In the genomic region with DNA sequence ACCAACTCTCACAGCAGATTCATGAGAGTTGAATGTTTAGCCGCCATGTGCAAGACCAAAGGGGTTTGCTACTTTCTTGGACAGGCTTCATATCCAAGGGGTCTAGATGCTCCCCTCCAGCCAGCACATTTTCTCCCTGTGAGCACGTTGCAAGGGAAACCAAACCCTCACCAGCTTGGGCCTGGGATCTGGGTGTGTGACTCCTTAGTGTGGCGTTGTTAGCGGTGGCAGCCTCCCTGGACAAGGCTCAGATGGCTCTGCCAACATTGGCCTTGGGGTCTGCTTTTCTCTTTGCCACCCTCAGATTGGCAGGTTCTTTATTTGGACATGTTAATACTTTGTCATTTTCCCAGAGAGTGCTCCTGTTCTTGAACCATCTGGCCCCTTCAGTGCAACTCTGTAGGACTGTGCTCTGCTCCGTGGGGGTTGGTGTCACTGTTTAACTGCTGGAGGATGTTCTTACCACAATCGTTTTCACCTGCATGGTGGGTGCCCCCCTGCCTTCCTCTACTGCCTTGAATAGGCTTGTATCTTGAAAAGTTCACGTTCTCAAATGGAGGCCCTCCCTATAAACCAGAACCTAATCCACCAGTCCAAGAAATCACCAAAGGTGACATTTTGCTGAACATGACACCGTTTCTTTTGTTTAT, we compare ENCODE assay signal across 7 cellular contexts. TPM values are rescaled to one million over a fixed set of nuclear protein-coding genes. Genes with fewer than 3 reads are reported as not detected.
DNase-seq lines count a peak whose midpoint lies in the region; ATAC-seq and TF ChIP-seq lines count a peak whose summit lies in the region.

No MANE protein-coding gene starts in this region.

- intact Hi-C loops in body of pancreas (cut with DNase I) (no loop called here), MCF 10A (cut with micrococcal nuclease) (no loop called here)

- ATAC-seq in body of pancreas (no peak), GM18858 (IDR thresholded peaks at IDR 0.05; ENCODE audit: unreplicated experiment) (no peak), HG02623 (IDR thresholded peaks at IDR 0.05; ENCODE audit: unreplicated experiment) (no peak)

- WGBS in body of pancreas, 2 donors, result 71 to 79% methylated on average over 8 of the region's 8 CpGs

- H3K4me3 Mint-ChIP-seq in progenitor cell of endocrine pancreas (ENCODE audit: low read depth) (no peak overlapping the region), MCF 10A (ENCODE audit: unreplicated experiment) (no peak overlapping the region)

- no peaks in the 10 kb centered on the region for H3K36me3 ChIP-seq in body of pancreas (replicated peaks in 1 of 2; ENCODE audit: insufficient read depth in 1 of 2, low read depth in 2 of 2)

- H3K4me1 ChIP-seq in body of pancreas, result peaks cover 45% of the 10 kb centered on the region

- H3K27ac Mint-ChIP-seq in progenitor cell of endocrine pancreas (peak overlapping the region; percentile 76), MCF 10A (ENCODE audit: low read depth, unreplicated experiment) (no peak overlapping the region)

- no peaks in the 10 kb centered on the region for H3K27me3 ChIP-seq in body of pancreas

- H3K4me3 ChIP-seq in GM12865 (ENCODE audit: low read depth, low read length) (no peak overlapping the region), body of pancreas (no peak overlapping the region)

- H3K9me3 ChIP-seq in body of pancreas, result no peaks in the 10 kb centered on the region

- H3K36me3 Mint-ChIP-seq in progenitor cell of endocrine pancreas (ENCODE audit: insufficient read depth) (no peaks in the 10 kb centered on the region), MCF 10A (ENCODE audit: insufficient read depth, unreplicated experiment) (peaks cover 12% of the 10 kb centered on the region)

- no TSS peak for BruUV-seq in MCF 10A (replicated peaks; lab: Mats Ljungman, UMichigan)

- POLR2A ChIA-PET in MCF 10A (lab: Yijun Ruan, JAX), result interaction anchor here (1.0 to 3.7 kb wide), 6 partner anchors 8 to 75 kb away, joined by 3 to 60 read pairs (median 11); partner anchors contain the start of gene ABCG1

- DNase-seq in GM12865 (ENCODE audit: low read depth) (peak; percentile 50), NCI-H1436 (lab: John Stamatoyannopoulos, UW) (peak; percentile 21), body of pancreas (no peak), progenitor cell of endocrine pancreas (ENCODE audit: low spot score, unreplicated experiment) (no peak), MCF 10A (ENCODE audit: unreplicated experiment) (no peak)

- TF ChIP-seq CTCF in GM12865 (IDR thresholded peaks at IDR 0.05; ENCODE audit: insufficient read depth, low read depth, low read length, missing control alignments), result no peak
- no peak for TF ChIP-seq CTCF in body of pancreas (IDR thresholded peaks at IDR 0.05)
- no peak for TF ChIP-seq CTCF in progenitor cell of endocrine pancreas (IDR thresholded peaks at IDR 0.05; ENCODE audit: unreplicated experiment)
- no peak for TF ChIP-seq CTCF in MCF 10A (IDR thresholded peaks at IDR 0.05; ENCODE audit: unreplicated experiment)

- peak overlapping the region in 3 of 4 donors; percentile 58 to 78 (median 65) for H3K27ac ChIP-seq in body of pancreas

- H3K27me3 Mint-ChIP-seq in progenitor cell of endocrine pancreas, result peaks cover 42% of the 10 kb centered on the region
- no peaks in the 10 kb centered on the region for H3K27me3 Mint-ChIP-seq in MCF 10A (ENCODE audit: insufficient read depth, unreplicated experiment)

- H3K9me3 Mint-ChIP-seq in progenitor cell of endocrine pancreas (ENCODE audit: low read depth) (no peaks in the 10 kb centered on the region), MCF 10A (ENCODE audit: unreplicated experiment) (no peaks in the 10 kb centered on the region)

- CTCF ChIA-PET in MCF 10A (lab: Yijun Ruan, JAX), result interaction anchor here (2.5 kb wide), 1 partner anchor 84 kb away, joined by 7 read pairs; no protein-coding TSS in a partner anchor

- no peak for TF ChIP-seq POLR2A in body of pancreas (IDR thresholded peaks at IDR 0.05)

- H3K4me1 Mint-ChIP-seq in progenitor cell of endocrine pancreas (ENCODE audit: low read depth) (peaks cover 32% of the 10 kb centered on the region), MCF 10A (ENCODE audit: insufficient read depth, unreplicated experiment) (peaks cover 34% of the 10 kb centered on the region)

RNA-seq across cellular contexts. Expression of gene ABCG1, which starts 13.4 kb away (rescaled TPM):
- total RNA-seq in body of pancreas (1 to 10 TPM; 7.5 to 7.6 TPM), progenitor cell of endocrine pancreas (3.7 and 4.6 TPM in 2 replicates), MCF 10A (2022) (25.5 and 28.7 TPM in 2 replicates)

Comparison
In these comparisons a context has a peak if more than half of its experiments do, and no peak if none do; other contexts are left out.
1. DNase-seq: peak in GM12865 (single experiment) and NCI-H1436 (single experiment); none in body of pancreas (0 of 4), progenitor cell of endocrine pancreas (single experiment) and MCF 10A (single experiment).